ENCODE assay signal across 2 cellular contexts in genomic region chr5:43486353-43486752, GRCh38.
TF ChIP-seq lines count a peak whose summit lies in the region.

No MANE protein-coding gene starts in this region.

TF ChIP-seq in HepG2, 621 proteins besides CTCF, POLR2A, EP300 and RAD21 (continues in another document):
- TF ChIP-seq ZSCAN30 (CRISPR knock-in tag; IDR thresholded peaks at IDR 0.05) (no peak), ERF (CRISPR knock-in tag; IDR thresholded peaks at IDR 0.05) (no peak), CEBPG (CRISPR knock-in tag; IDR thresholded peaks at IDR 0.05) (peak; percentile 51; the same call in 1 of the 2 replicates), YEATS4 (CRISPR knock-in tag; IDR thresholded peaks at IDR 0.05; ENCODE audit: borderline replicate concordance) (no peak), ZNF484 (CRISPR knock-in tag; IDR thresholded peaks at IDR 0.05; ENCODE audit: borderline replicate concordance, low read depth) (no peak), GATAD2A (CRISPR knock-in tag; IDR thresholded peaks at IDR 0.05) (0 out of 2 replicates have a peak, but pooled peaks have one; percentile 18), ZBTB21 (CRISPR knock-in tag; IDR thresholded peaks at IDR 0.05) (no peak), SRSF1 (optimal IDR thresholded peaks at IDR 0.05; ENCODE audit: low read depth, low read length) (no peak), FOSL2 (CRISPR knock-in tag; IDR thresholded peaks at IDR 0.05) (peak; percentile 30; the same call in 1 of the 2 replicates), MBD4 (IDR thresholded peaks at IDR 0.05; ENCODE audit: borderline replicate concordance, low read length) (no peak), SMAD1 (CRISPR knock-in tag; IDR thresholded peaks at IDR 0.05; ENCODE audit: borderline replicate concordance, low read depth) (no peak), AGO1 (IDR thresholded peaks at IDR 0.05; ENCODE audit: low read depth, low read length, poor library complexity, severe bottlenecking) (no peak), RCOR2 (CRISPR knock-in tag; IDR thresholded peaks at IDR 0.05) (no peak), MTF1 (CRISPR knock-in tag; IDR thresholded peaks at IDR 0.05) (no peak), PTBP1 (IDR thresholded peaks at IDR 0.05; ENCODE audit: low read depth, low read length, poor library complexity, severe bottlenecking) (no peak), AKAP8 (CRISPR knock-in tag; IDR thresholded peaks at IDR 0.05) (no peak), ZNF703 (CRISPR knock-in tag; IDR thresholded peaks at IDR 0.05; ENCODE audit: borderline replicate concordance) (no peak), HNF4A (CRISPR knock-in tag; IDR thresholded peaks at IDR 0.05) (peak; percentile 22; the same call in 1 of the 2 replicates), SALL1 (CRISPR knock-in tag; IDR thresholded peaks at IDR 0.05) (0 out of 2 replicates have a peak, but pooled peaks have one; percentile 21), HNF1A (IDR thresholded peaks at IDR 0.05; ENCODE audit: low read depth) (no peak), HNF1A (CRISPR knock-in tag; IDR thresholded peaks at IDR 0.05; ENCODE audit: borderline replicate concordance) (no peak), SKI (IDR thresholded peaks at IDR 0.05; ENCODE audit: partially characterized antibody) (no peak), SAP130 (CRISPR knock-in tag; IDR thresholded peaks at IDR 0.05; ENCODE audit: low read depth) (0 out of 2 replicates have a peak, but pooled peaks have one; percentile 12), ZFP91 (CRISPR knock-in tag; IDR thresholded peaks at IDR 0.05; ENCODE audit: borderline replicate concordance) (no peak)

TF ChIP-seq in K562, 482 proteins besides CTCF, POLR2A, EP300 and RAD21:
- TF ChIP-seq NFE2 (IDR thresholded peaks at IDR 0.05; ENCODE audit: low read depth): peak; percentile 61
- no peak for TF ChIP-seq PHTF2 (CRISPR knock-in tag; IDR thresholded peaks at IDR 0.05)
- TF ChIP-seq ZNF699 (CRISPR knock-in tag; IDR thresholded peaks at IDR 0.05; ENCODE audit: insufficient replicate concordance): no peak
- no peak for TF ChIP-seq MLX (CRISPR knock-in tag; conservative IDR thresholded peaks at IDR 0.05)
- TF ChIP-seq SMARCA4 (IDR thresholded peaks at IDR 0.05): 0 out of 2 replicates have a peak, but pooled peaks have one; percentile 23
- no peak for TF ChIP-seq KAT7 (CRISPR knock-in tag; IDR thresholded peaks at IDR 0.05; ENCODE audit: borderline replicate concordance)
- no peak for TF ChIP-seq CREB5 (CRISPR knock-in tag; IDR thresholded peaks at IDR 0.05)
- TF ChIP-seq DPF2 (IDR thresholded peaks at IDR 0.05): peak; percentile 53; the same call in 1 of the 2 replicates
- TF ChIP-seq CEBPB (tag; IDR thresholded peaks at IDR 0.05): peak; percentile 87
- peak; percentile 36; the same call in 1 of the 2 replicates for TF ChIP-seq MAFG (tag; conservative IDR thresholded peaks at IDR 0.05)
- peak; percentile 24; the same call in 1 of the 2 replicates for TF ChIP-seq ARID1B (IDR thresholded peaks at IDR 0.05)
- TF ChIP-seq ZNF184 (CRISPR knock-in tag; IDR thresholded peaks at IDR 0.05): no peak
- no peak for TF ChIP-seq CREM (IDR thresholded peaks at IDR 0.05; ENCODE audit: low read depth)
- TF ChIP-seq HNRNPH1 (optimal IDR thresholded peaks at IDR 0.05; ENCODE audit: low read depth, low read length): no peak
- TF ChIP-seq CEBPG (CRISPR knock-in tag; IDR thresholded peaks at IDR 0.05): 0 out of 2 replicates have a peak, but pooled peaks have one; percentile 17
- peak in 1 of 2 experiments; percentile 53; a peak in 1 of 4 replicates for TF ChIP-seq CEBPG (tag; conservative IDR thresholded peaks at IDR 0.05 in 1 of 2, IDR thresholded peaks at IDR 0.05 in 1 of 2)
- TF ChIP-seq ADNP (tag; IDR thresholded peaks at IDR 0.05): 0 out of 2 replicates have a peak, but pooled peaks have one; percentile 34
- TF ChIP-seq FOXK1 (CRISPR knock-in tag; IDR thresholded peaks at IDR 0.05; ENCODE audit: borderline replicate concordance): no peak
